In the genomic region with DNA sequence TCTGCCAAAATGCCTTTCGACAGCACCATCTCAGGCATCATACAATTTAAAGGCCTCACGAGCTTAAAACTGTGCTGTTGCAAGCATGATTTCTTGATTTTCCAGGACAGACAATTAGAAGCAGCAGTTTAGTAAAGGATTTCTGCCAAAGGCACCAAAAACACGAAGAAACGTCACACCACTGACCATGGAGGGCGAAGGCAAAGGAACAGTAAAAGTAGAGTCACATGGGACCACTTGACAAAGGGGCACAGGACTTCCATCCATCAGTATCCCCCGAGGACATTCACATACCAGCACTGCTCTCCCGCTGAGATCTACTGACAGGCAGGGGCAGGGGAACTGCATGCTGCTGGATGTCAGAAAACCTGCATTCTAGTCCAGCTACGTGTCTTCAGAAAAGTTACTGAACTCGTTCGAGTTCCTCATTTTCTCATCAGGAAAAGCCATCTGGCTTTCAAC, we compare ENCODE assay signal across 12 cellular contexts.
A peak's percentile ranks its signal among the peaks of the same experiment; 100 is the strongest.
DNase-seq lines count a peak whose midpoint lies in the region; ATAC-seq and TF ChIP-seq lines count a peak whose summit lies in the region.
"Had no signal": no experiment of that assay in that cellular context is flagged by ENCODE, and none has a peak within 500 bp of the region (broad histone marks: within the 10 kb centered on the region; RNA-seq: fewer than 3 reads in every experiment).

No MANE protein-coding gene starts in this region.

- peak overlapping the region; percentile 54 for H2BK5ac ChIP-seq in trophoblast cell (ENCODE audit: low read depth, low read length, poor library complexity)

- DNase-seq in GM04504 (ENCODE audit: low read depth) (peak; percentile 27), WTC11 (ENCODE audit: low spot score) (peak; percentile 40), fibroblast of peridontal ligament (ENCODE audit: extremely low read depth) (peak; percentile 64), trophoblast cell (peak; percentile 90 to 93), NCI-H1417 treated with DMSO at 0.1 percent for 48 hours (lab: John Stamatoyannopoulos, UW) (no peak), D341Med (ENCODE audit: low spot score) (no peak)
- DNase-seq in T-helper 2 cell treated with Interferon-gamma antibody and Interleukin-4, amounts not matched to agents 5 μg/mL and 100 μg/mL, for 36 hours (ENCODE audit: low spot score) = no peak
- DNase-seq: NCI-H774; stimulated activated CD4-positive, alpha-beta T cell treated with anti-CD3 and anti-CD28 coated beads, Interleukin-15, amount 100 ng/mL, for 24 hours had no signal

- H2BK120ac ChIP-seq in trophoblast cell (ENCODE audit: insufficient read depth, low read length, poor library complexity) = no peak overlapping the region

- no peaks in the 10 kb centered on the region for H3K27me3 Mint-ChIP-seq in WTC11 (ENCODE audit: low read depth)
- no peaks in the 10 kb centered on the region for H3K27me3 Mint-ChIP-seq in T-helper 2 cell treated with Interferon-gamma antibody and Interleukin-4, amounts not matched to agents 5 μg/mL and 100 μg/mL, for 36 hours (ENCODE audit: low read depth)

- ATAC-seq in WTC11 (peak; percentile 90), HG02884 (IDR thresholded peaks at IDR 0.05; ENCODE audit: unreplicated experiment) (no peak)

- no peak overlapping the region for H4K12ac ChIP-seq in trophoblast cell (ENCODE audit: low read depth, low read length)

- peak overlapping the region; percentile 33 for H2BK12ac ChIP-seq in trophoblast cell (ENCODE audit: low read length)

- H4K8ac ChIP-seq in trophoblast cell (ENCODE audit: low read depth, low read length) = no peak overlapping the region

- no peak overlapping the region for H3K4me3 ChIP-seq in trophoblast cell (ENCODE audit: low read depth, low read length)

- H3K36me3 ChIP-seq in trophoblast cell (ENCODE audit: control insufficient read depth in 1 of 2, insufficient read depth in 2 of 2, low read length in 2 of 2) = peaks cover 12 to 16% of the 10 kb centered on the region in 2 experiments

- peaks cover 13% of the 10 kb centered on the region for H3K79me1 ChIP-seq in trophoblast cell (ENCODE audit: low read length)

- no peak overlapping the region for H3K23ac ChIP-seq in trophoblast cell (ENCODE audit: low read length)

- POLR2A ChIA-PET in WTC11 (lab: Charles Lee) = no interaction called here

- no peaks in the 10 kb centered on the region for H3K27me3 ChIP-seq in trophoblast cell (ENCODE audit: insufficient read depth, low read length)

- no peak overlapping the region for H3K4me3 Mint-ChIP-seq in WTC11
- no peak overlapping the region for H3K4me3 Mint-ChIP-seq in T-helper 2 cell treated with Interferon-gamma antibody and Interleukin-4, amounts not matched to agents 5 μg/mL and 100 μg/mL, for 36 hours

- no peak overlapping the region for H3K9ac ChIP-seq in trophoblast cell (ENCODE audit: low read length)

- peak overlapping the region; percentile 55 for H4K91ac ChIP-seq in trophoblast cell (ENCODE audit: low read depth, low read length)

- peaks cover 6% of the 10 kb centered on the region; the same call in 1 of the 2 replicates for H3K36me3 Mint-ChIP-seq in WTC11
- H3K36me3 Mint-ChIP-seq in T-helper 2 cell treated with Interferon-gamma antibody and Interleukin-4, amounts not matched to agents 5 μg/mL and 100 μg/mL, for 36 hours (ENCODE audit: low read depth) = peaks cover 68% of the 10 kb centered on the region

- peaks cover 2% of the 10 kb centered on the region for H3K79me2 ChIP-seq in trophoblast cell (ENCODE audit: control insufficient read depth, insufficient read depth, low read length, poor library complexity)

- CTCF ChIA-PET in WTC11 (lab: Charles Lee) = interaction anchor here (1.0 kb wide), 1 partner anchor 28 kb away, joined by 3 read pairs; no protein-coding TSS in a partner anchor

- peak overlapping the region; percentile 77 for H3K27ac ChIP-seq in trophoblast cell (ENCODE audit: low read depth, low read length)
- H3K27ac ChIP-seq: epithelial cell of prostate, HL-60 had no signal

- no peaks in the 10 kb centered on the region for H3K9me3 Mint-ChIP-seq in WTC11
- H3K9me3 Mint-ChIP-seq in T-helper 2 cell treated with Interferon-gamma antibody and Interleukin-4, amounts not matched to agents 5 μg/mL and 100 μg/mL, for 36 hours = no peaks in the 10 kb centered on the region

- H3K18ac ChIP-seq in trophoblast cell (ENCODE audit: low read length) = no peak overlapping the region

- H3K4me1 Mint-ChIP-seq in WTC11 = peaks cover 17% of the 10 kb centered on the region
- peaks cover 23% of the 10 kb centered on the region for H3K4me1 Mint-ChIP-seq in T-helper 2 cell treated with Interferon-gamma antibody and Interleukin-4, amounts not matched to agents 5 μg/mL and 100 μg/mL, for 36 hours (ENCODE audit: low read depth)

- no CpG with 5 or more reads among the region's 10 CpGs for WGBS in trophoblast cell (ENCODE audit: extremely low coverage, insufficient coverage, insufficient read length)

- H2AK5ac ChIP-seq in trophoblast cell (ENCODE audit: low read length) = no peak overlapping the region

- H3K4ac ChIP-seq in trophoblast cell (ENCODE audit: low read depth, low read length) = no peak overlapping the region

- no peaks in the 10 kb centered on the region for H3K9me3 ChIP-seq in trophoblast cell (ENCODE audit: insufficient read depth, low read depth, low read length)

- TF ChIP-seq CTCF in WTC11 (IDR thresholded peaks at IDR 0.05) = no peak

- H3K4me1 ChIP-seq in trophoblast cell (ENCODE audit: control insufficient read depth in 1 of 2, insufficient read depth in 2 of 2, low read length in 2 of 2) = peaks cover 16 to 17% of the 10 kb centered on the region in 2 experiments

- H3K14ac ChIP-seq in trophoblast cell (ENCODE audit: low read length) = no peak overlapping the region

- H3K27ac Mint-ChIP-seq in WTC11 = no peak overlapping the region
- H3K27ac Mint-ChIP-seq in T-helper 2 cell treated with Interferon-gamma antibody and Interleukin-4, amounts not matched to agents 5 μg/mL and 100 μg/mL, for 36 hours = no peak overlapping the region

- peak overlapping the region; percentile 6 for H3K4me2 ChIP-seq in trophoblast cell (ENCODE audit: low read length)

- no peak overlapping the region for H2AFZ ChIP-seq in trophoblast cell (ENCODE audit: insufficient read depth, low read length, poor library complexity)

TF ChIP-seq in WTC11, 78 proteins besides CTCF, POLR2A, EP300 and RAD21:
- TF ChIP-seq TEAD1 (CRISPR knock-in tag; IDR thresholded peaks at IDR 0.05) (no peak), NR1H2 (CRISPR knock-in tag; IDR thresholded peaks at IDR 0.05) (no peak), KAT7 (CRISPR knock-in tag; IDR thresholded peaks at IDR 0.05; ENCODE audit: borderline replicate concordance) (no peak)
TF ChIP-seq in WTC11: peak in this region for 0.

Comparison
In these comparisons a context has a peak if more than half of its experiments do, and no peak if none do; other contexts are left out.
1. DNase-seq: peak in GM04504 (single experiment), WTC11 (single experiment), fibroblast of peridontal ligament (single experiment) and trophoblast cell (2 of 2); none in NCI-H1417 treated with DMSO at 0.1 percent for 48 hours (single experiment), T-helper 2 cell treated with Interferon-gamma antibody and Interleukin-4, amounts not matched to agents 5 μg/mL and 100 μg/mL, for 36 hours (single experiment) and D341Med (single experiment).